ENCODE assay signal across 21 cellular contexts in the genomic region with DNA sequence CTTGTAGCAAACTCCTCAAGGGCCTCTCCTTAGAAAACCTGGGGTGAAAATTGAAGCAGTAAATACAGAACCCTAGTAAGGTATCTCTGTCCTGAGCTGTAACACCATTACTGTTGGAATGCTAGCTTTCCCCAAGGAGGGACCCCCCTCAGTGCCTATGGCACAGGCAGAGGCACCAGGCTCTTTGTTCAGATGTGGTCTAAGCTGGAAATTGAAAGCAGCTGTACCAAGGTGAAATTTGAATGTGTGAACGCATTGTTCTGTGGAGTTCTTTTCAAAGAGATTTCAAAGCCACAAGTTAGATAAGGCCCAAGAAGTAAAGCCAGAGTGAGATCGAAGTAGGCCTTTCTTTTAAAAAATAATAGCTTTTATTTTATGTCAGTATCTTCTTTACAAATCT.
DNase-seq lines count a peak whose midpoint lies in the region; ATAC-seq and TF ChIP-seq lines count a peak whose summit lies in the region.
"Had no signal": no experiment of that assay in that cellular context is flagged by ENCODE, and none has a peak within 500 bp of the region (broad histone marks: within the 10 kb centered on the region; RNA-seq: fewer than 3 reads in every experiment).

No MANE protein-coding gene starts in this region.

- ATAC-seq in activated T-cell treated with anti-CD3 and anti-CD28 coated beads, Interleukin-2, amount 50 U/mL, for 72 hours (replicated peaks in 1 of 2) = no peak
- ATAC-seq in CD4-positive, alpha-beta T cell (ENCODE audit: poor library complexity) = no peak
- ATAC-seq in GM21737 (IDR thresholded peaks at IDR 0.05; ENCODE audit: unreplicated experiment) = no peak
- ATAC-seq in GM21381 (IDR thresholded peaks at IDR 0.05; ENCODE audit: unreplicated experiment) = no peak
- ATAC-seq: HepG2, Right ventricle myocardium inferior had no signal

- H3K27me3 Mint-ChIP-seq in activated T-cell treated with anti-CD3 and anti-CD28 coated beads, Interleukin-2, amount 50 U/mL, for 72 hours (ENCODE audit: low read depth) = no peaks in the 10 kb centered on the region
- H3K27me3 Mint-ChIP-seq in activated T-cell treated with anti-CD3 and anti-CD28 coated beads, Interleukin-2, amount 50 U/mL, for 24 hours = no peaks in the 10 kb centered on the region
- H3K27me3 Mint-ChIP-seq in neural progenitor cell (ENCODE audit: insufficient read depth, low read depth) = no peaks in the 10 kb centered on the region
- no peaks in the 10 kb centered on the region for H3K27me3 Mint-ChIP-seq in CD4-positive, alpha-beta T cell
- H3K27me3 Mint-ChIP-seq: B cell had no signal

- H3K9ac ChIP-seq in neural progenitor cell = no peak overlapping the region

- POLR2A ChIA-PET in CD4-positive, alpha-beta T cell (lab: Charles Lee) = no interaction called here

- TF ChIP-seq CTCF in VCaP (conservative IDR thresholded peaks at IDR 0.05) (no peak), dorsolateral prefrontal cortex (IDR thresholded peaks at IDR 0.05 in 54 of 56, conservative IDR thresholded peaks at IDR 0.05 in 2 of 56; ENCODE audit: low read depth in 1 of 56, partially characterized antibody in 56 of 56) (no peak), neural progenitor cell (IDR thresholded peaks at IDR 0.05) (no peak)
- TF ChIP-seq CTCF in CD4-positive, alpha-beta T cell (IDR thresholded peaks at IDR 0.05) = no peak

- peaks cover 4% of the 10 kb centered on the region for H3F3A ChIP-seq in neural progenitor cell (ENCODE audit: low read depth)

- no peaks in the 10 kb centered on the region for H3K4me1 Mint-ChIP-seq in activated T-cell treated with anti-CD3 and anti-CD28 coated beads, Interleukin-2, amount 50 U/mL, for 72 hours (ENCODE audit: low read depth)
- H3K4me1 Mint-ChIP-seq in activated T-cell treated with anti-CD3 and anti-CD28 coated beads, Interleukin-2, amount 50 U/mL, for 24 hours (ENCODE audit: low read depth) = peaks cover 2% of the 10 kb centered on the region
- H3K4me1 Mint-ChIP-seq in neural progenitor cell = peaks cover 23% of the 10 kb centered on the region
- peaks cover 8% of the 10 kb centered on the region for H3K4me1 Mint-ChIP-seq in CD4-positive, alpha-beta T cell (ENCODE audit: low read depth)
- H3K4me1 Mint-ChIP-seq: B cell had no signal

- no peak overlapping the region for H2AFZ ChIP-seq in neural progenitor cell (replicated peaks)

- H3K9me3 Mint-ChIP-seq in activated T-cell treated with anti-CD3 and anti-CD28 coated beads, Interleukin-2, amount 50 U/mL, for 72 hours = no peaks in the 10 kb centered on the region
- no peaks in the 10 kb centered on the region for H3K9me3 Mint-ChIP-seq in activated T-cell treated with anti-CD3 and anti-CD28 coated beads, Interleukin-2, amount 50 U/mL, for 24 hours
- no peaks in the 10 kb centered on the region for H3K9me3 Mint-ChIP-seq in neural progenitor cell
- no peaks in the 10 kb centered on the region for H3K9me3 Mint-ChIP-seq in CD4-positive, alpha-beta T cell

- H3K4me1 ChIP-seq in neural progenitor cell = peaks cover 12% of the 10 kb centered on the region

- peak overlapping the region; percentile 75 for H3K27ac ChIP-seq in VCaP
- peak overlapping the region in 34 of 59 donors; percentile 0 to 71 (median 39) for H3K27ac ChIP-seq in dorsolateral prefrontal cortex
- no peak overlapping the region for H3K27ac ChIP-seq in neural progenitor cell
- no peak overlapping the region for H3K27ac ChIP-seq in CD4-positive, alpha-beta T cell (ENCODE audit: low read depth, low read length)
- H3K27ac ChIP-seq: 22Rv1 had no signal

- H3K27ac Mint-ChIP-seq in activated T-cell treated with anti-CD3 and anti-CD28 coated beads, Interleukin-2, amount 50 U/mL, for 72 hours = peak overlapping the region; percentile 74
- H3K27ac Mint-ChIP-seq in activated T-cell treated with anti-CD3 and anti-CD28 coated beads, Interleukin-2, amount 50 U/mL, for 24 hours = no peak overlapping the region
- no peak overlapping the region for H3K27ac Mint-ChIP-seq in neural progenitor cell
- no peak overlapping the region for H3K27ac Mint-ChIP-seq in CD4-positive, alpha-beta T cell
- H3K27ac Mint-ChIP-seq: B cell had no signal

- peak overlapping the region; percentile 8 for H3K4me2 ChIP-seq in neural progenitor cell

- CTCF ChIA-PET in CD4-positive, alpha-beta T cell (lab: Charles Lee) = no interaction called here

- H3K27me3 ChIP-seq in dorsolateral prefrontal cortex (no peaks in the 10 kb centered on the region), neural progenitor cell (no peaks in the 10 kb centered on the region)
- H3K27me3 ChIP-seq in CD4-positive, alpha-beta T cell (ENCODE audit: control insufficient read depth, insufficient read depth, low read length) = no peaks in the 10 kb centered on the region

- H3K79me2 ChIP-seq in neural progenitor cell (ENCODE audit: low read depth) = no peaks in the 10 kb centered on the region

- H3K4me3 ChIP-seq in dorsolateral prefrontal cortex (no peak overlapping the region), neural progenitor cell (no peak overlapping the region)

- H4K20me1 ChIP-seq in neural progenitor cell (ENCODE audit: low read depth) = peaks cover 39% of the 10 kb centered on the region

- intact Hi-C loops in dorsolateral prefrontal cortex (cut with DNase I) = loop anchor here (10.0 kb wide), 4 partner anchors 66 to 374 kb away; a partner anchor contains a TSS
- intact Hi-C loops in CD4-positive, alpha-beta T cell (cut with DNase I, micrococcal nuclease) = loop anchor here in 1 of 2 experiments (5.0 to 10.0 kb wide), 2 partner anchors 174 to 316 kb away; a partner anchor contains a TSS

- no peak overlapping the region for H3K4me3 Mint-ChIP-seq in activated T-cell treated with anti-CD3 and anti-CD28 coated beads, Interleukin-2, amount 50 U/mL, for 72 hours
- H3K4me3 Mint-ChIP-seq in activated T-cell treated with anti-CD3 and anti-CD28 coated beads, Interleukin-2, amount 50 U/mL, for 24 hours = no peak overlapping the region
- no peak overlapping the region for H3K4me3 Mint-ChIP-seq in neural progenitor cell
- H3K4me3 Mint-ChIP-seq in CD4-positive, alpha-beta T cell = no peak overlapping the region
- H3K4me3 Mint-ChIP-seq: B cell had no signal

- DNase-seq in activated T-cell treated with anti-CD3 and anti-CD28 coated beads, Interleukin-2, amount 50 U/mL, for 72 hours = no peak
- DNase-seq in activated T-cell treated with anti-CD3 and anti-CD28 coated beads, Interleukin-2, amount 50 U/mL, for 24 hours = no peak
- DNase-seq in dorsolateral prefrontal cortex (no peak), neural progenitor cell (ENCODE audit: low spot score) (peak; percentile 63)
- DNase-seq in CD4-positive, alpha-beta T cell = no peak
- DNase-seq: COR-L47, DMS 273 treated with DMSO at 0.1 percent for 48 hours, GOT3, KG1, NCI-H1417, NCI-H187, NCI-H2227 treated with DMSO at 0.1 percent for 48 hours, NCI-H510A treated with DMSO at 0.1 percent for 48 hours, NCI-H774 had no signal

- H3K36me3 Mint-ChIP-seq in activated T-cell treated with anti-CD3 and anti-CD28 coated beads, Interleukin-2, amount 50 U/mL, for 72 hours (ENCODE audit: insufficient read depth in 2 of 2) = peaks cover 0 to 3% of the 10 kb centered on the region in 2 donors
- peaks cover 65% of the 10 kb centered on the region for H3K36me3 Mint-ChIP-seq in activated T-cell treated with anti-CD3 and anti-CD28 coated beads, Interleukin-2, amount 50 U/mL, for 24 hours (ENCODE audit: low read depth)
- H3K36me3 Mint-ChIP-seq in neural progenitor cell = peaks cover 10% of the 10 kb centered on the region
- H3K36me3 Mint-ChIP-seq in CD4-positive, alpha-beta T cell (ENCODE audit: low read depth) = peaks cover 89% of the 10 kb centered on the region

- no peaks in the 10 kb centered on the region for H3K9me3 ChIP-seq in neural progenitor cell (ENCODE audit: low read depth)
- no peaks in the 10 kb centered on the region for H3K9me3 ChIP-seq in CD4-positive, alpha-beta T cell (ENCODE audit: control insufficient read depth, low read length)

- H3K36me3 ChIP-seq in neural progenitor cell = peaks cover 6% of the 10 kb centered on the region

Comparison
In these comparisons a context has a peak if more than half of its experiments do, and no peak if none do; other contexts are left out.
1. H3K27ac ChIP-seq: peak in VCaP (single experiment) and dorsolateral prefrontal cortex (34 of 59); none in neural progenitor cell (single experiment) and CD4-positive, alpha-beta T cell (single experiment).